In the genomic region with DNA sequence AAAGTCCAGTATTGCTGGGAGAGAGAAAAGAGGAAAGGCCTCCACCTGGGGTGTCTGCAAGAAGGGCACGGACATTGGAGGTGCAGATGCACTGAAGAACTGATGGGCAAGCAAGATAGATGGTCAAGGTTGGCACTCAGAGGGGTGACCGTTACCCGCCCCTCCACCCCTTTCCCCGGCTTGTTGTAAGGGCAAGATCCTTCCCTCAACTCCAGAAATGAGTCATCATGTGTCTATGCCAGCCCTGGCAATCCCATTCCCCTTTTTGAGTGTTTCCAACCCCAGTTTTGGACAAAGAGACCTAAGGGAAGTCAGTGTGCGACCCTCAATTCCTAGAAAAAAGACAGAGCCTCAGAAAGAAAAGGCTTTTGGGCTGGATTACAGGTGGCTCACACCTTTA, we compare ENCODE assay signal across 13 cellular contexts. TPM values are rescaled to one million over a fixed set of nuclear protein-coding genes. Genes with fewer than 3 reads are reported as not detected.
DNase-seq lines count a peak whose midpoint lies in the region; ATAC-seq, FAIRE-seq and TF ChIP-seq lines count a peak whose summit lies in the region.
"Had no signal": no experiment of that assay in that cellular context is flagged by ENCODE, and none has a peak within 500 bp of the region (broad histone marks: within the 10 kb centered on the region; RNA-seq: fewer than 3 reads in every experiment).

No MANE protein-coding gene starts in this region.

- BruUV-seq in IMR-90 (replicated peaks; lab: Mats Ljungman, UMichigan) = no TSS peak
- no TSS peak for BruUV-seq in mammary epithelial cell (replicated peaks; lab: Mats Ljungman, UMichigan)

- H3K79me1 ChIP-seq in IMR-90 (ENCODE audit: low read depth in 1 of 2, low read length in 2 of 2) = no peaks in the 10 kb centered on the region

- POLR2A ChIA-PET in A549 (lab: Yijun Ruan, JAX) = interaction anchor here (1.3 to 3.1 kb wide), 2 partner anchors 35 to 59 kb away, joined by 9 to 46 read pairs; partner anchors contain the start of genes ATP6V1G1 and TMEM268
- POLR2A ChIA-PET in IMR-90 (lab: Charles Lee; ENCODE audit: unreplicated experiment) = no interaction called here

- peak overlapping the region; percentile 93 for H2BK120ac ChIP-seq in IMR-90 (ENCODE audit: low read depth, low read length)

- TF ChIP-seq RAD21 in A549 (conservative IDR thresholded peaks at IDR 0.05 in 1 of 2, IDR thresholded peaks at IDR 0.05 in 1 of 2) = no peak
- TF ChIP-seq RAD21 in IMR-90 (IDR thresholded peaks at IDR 0.05; ENCODE audit: low read length) = no peak

- intact Hi-C loops in IMR-90 (cut with micrococcal nuclease) = no loop called here
- intact Hi-C loops in mammary epithelial cell (cut with micrococcal nuclease) = loop anchor here (1.0 to 5.0 kb wide), 3 partner anchors 35 to 65 kb away; partner anchors contain the start of genes ATP6V1G1 and WHRN

- peak overlapping the region; percentile 43 for H4K91ac ChIP-seq in IMR-90 (ENCODE audit: insufficient read depth, low read depth, low read length)

- no peak overlapping the region for H3K56ac ChIP-seq in IMR-90 (ENCODE audit: extremely low read depth, insufficient read depth, low read length)

- dilution Hi-C loops in IMR-90 (cut with HindIII; ENCODE audit: low sequenced_read_pairs, unreplicated experiment) (no loop called here), mammary epithelial cell (cut with HindIII; ENCODE audit: low sequenced_read_pairs) (no loop called here)

- DNase-seq in A549 (ENCODE audit: low read depth in 1 of 2, low spot score in 1 of 2) (no peak), IMR-90 (peak; percentile 6), mammary epithelial cell (peak; percentile 32), left lobe of liver (ENCODE audit: low spot score) (peak; percentile 21), hippocampal formation (lab: John Stamatoyannopoulos, UW) (no peak), foreskin fibroblast (no peak)
- DNase-seq: activated CD4-positive, alpha-beta T cell treated with anti-CD3 and anti-CD28 coated beads, Interleukin-2, amount 50 U/mL, for 1 hour; CD8-positive, alpha-beta T cell; NCI-H187 treated with DMSO at 0.1 percent for 48 hours; NCI-H524 treated with DMSO at 0.1 percent for 48 hours had no signal

- WGBS in A549 (ENCODE audit: missing lambda C conversion rate) = 78% methylated on average over 5 of the region's 5 CpGs
- WGBS in IMR-90 (ENCODE audit: extremely low coverage in 2 of 2, insufficient read length in 1 of 2), 2 experiments = 100% methylated on average over 1 of the region's 5 CpGs; no CpG with 5 or more reads in 1 of the 2 experiments
- WGBS in mammary epithelial cell (ENCODE audit: low coverage, missing lambda C conversion rate) = 86% methylated on average over 5 of the region's 5 CpGs

- H3K4me3 ChIP-seq in A549 = no peak overlapping the region
- no peak overlapping the region for H3K4me3 ChIP-seq in IMR-90 (ENCODE audit: insufficient read depth, low read depth, low read length)
- H3K4me3 ChIP-seq in mammary epithelial cell (replicated peaks in 1 of 3; ENCODE audit: insufficient read depth in 1 of 3, low read depth in 2 of 3, low read length in 3 of 3) = no peak overlapping the region
- H3K4me3 ChIP-seq in foreskin fibroblast (ENCODE audit: low read depth in 1 of 2, low read length in 2 of 2) = no peak overlapping the region
- H3K4me3 ChIP-seq: ascending aorta had no signal

- H3K27me3 ChIP-seq in IMR-90 (ENCODE audit: control insufficient read depth, insufficient read depth, low read length) (no peaks in the 10 kb centered on the region), mammary epithelial cell (ENCODE audit: insufficient read depth, low read length) (no peaks in the 10 kb centered on the region)
- H3K27me3 ChIP-seq: ascending aorta had no signal

- H4K20me1 ChIP-seq in IMR-90 (ENCODE audit: insufficient read depth, low read length) (no peaks in the 10 kb centered on the region), mammary epithelial cell (ENCODE audit: insufficient read depth, low read length) (no peaks in the 10 kb centered on the region)

- H3K23ac ChIP-seq in IMR-90 (ENCODE audit: low read depth, low read length) = peak overlapping the region; percentile 75; the same call in 1 of the 2 replicates

- no peak for TF ChIP-seq EP300 in A549 (IDR thresholded peaks at IDR 0.05)

- peak; percentile 6 to 10; a peak in 3 of 6 replicates for ATAC-seq in A549
- no peak for ATAC-seq in IMR-90 (ENCODE audit: low read depth)
- no peak for ATAC-seq in left lobe of liver
- ATAC-seq in HG03520 (IDR thresholded peaks at IDR 0.05; ENCODE audit: unreplicated experiment) = no peak
- no peak for ATAC-seq in GM19023 (IDR thresholded peaks at IDR 0.05; ENCODE audit: unreplicated experiment)
- ATAC-seq: CD8-positive, alpha-beta T cell had no signal

- peak overlapping the region; percentile 83 for H3K4ac ChIP-seq in IMR-90 (ENCODE audit: low read depth, low read length)

- H2AFZ ChIP-seq in IMR-90 (replicated peaks; ENCODE audit: low read length, poor library complexity) (no peak overlapping the region), mammary epithelial cell (ENCODE audit: low read depth, low read length) (peak overlapping the region; percentile 29)

- H3K4me1 ChIP-seq in A549 (peaks cover 21% of the 10 kb centered on the region), IMR-90 (ENCODE audit: control insufficient read depth, insufficient read depth, low read length) (peaks cover 3% of the 10 kb centered on the region), mammary epithelial cell (ENCODE audit: insufficient read depth, low read length) (peaks cover 22% of the 10 kb centered on the region)
- H3K4me1 ChIP-seq: ascending aorta had no signal

- peaks cover 10% of the 10 kb centered on the region for H3K9me1 ChIP-seq in IMR-90 (ENCODE audit: insufficient read depth, low read length)

- H3K4me2 ChIP-seq in A549 (peak overlapping the region; percentile 67), IMR-90 (ENCODE audit: low read depth, low read length) (no peak overlapping the region), mammary epithelial cell (ENCODE audit: insufficient read depth, low read depth, low read length) (peak overlapping the region; percentile 75)

- in situ Hi-C loops in IMR-90 (cut with MboI; ENCODE audit: low sequenced_read_pairs) (no loop called here), mammary epithelial cell (cut with MboI; ENCODE audit: low sequenced_read_pairs in 2 of 2) (no loop called here)

- H3K14ac ChIP-seq in IMR-90 (replicated peaks; ENCODE audit: low read depth, low read length) = peak overlapping the region; percentile 77; the same call in 1 of the 2 replicates

- peak overlapping the region; percentile 70; the same call in 1 of the 2 replicates for H2AK5ac ChIP-seq in IMR-90 (ENCODE audit: low read depth, low read length)

- CTCF ChIA-PET in A549 (lab: Yijun Ruan, JAX) (no interaction called here), IMR-90 (lab: Yijun Ruan, JAX) (no interaction called here), mammary epithelial cell (lab: Charles Lee; ENCODE audit: low non-redundant PET) (no interaction called here)

- no peaks in the 10 kb centered on the region for H3K36me3 ChIP-seq in IMR-90 (ENCODE audit: control insufficient read depth, insufficient read depth, low read length)
- H3K36me3 ChIP-seq in mammary epithelial cell (ENCODE audit: insufficient read depth, low read length) = no peaks in the 10 kb centered on the region
- H3K36me3 ChIP-seq: ascending aorta had no signal

- H3K27ac ChIP-seq in A549 (peak overlapping the region; percentile 73 to 86), IMR-90 (ENCODE audit: insufficient read depth, low read length) (peak overlapping the region; percentile 61), mammary epithelial cell (ENCODE audit: insufficient read depth, low read depth, low read length) (peak overlapping the region; percentile 96)
- H3K27ac ChIP-seq: ascending aorta had no signal

- no peaks in the 10 kb centered on the region for H3K9me3 ChIP-seq in A549
- 0 out of 2 replicates have a peak, but pooled peaks cover 3% of the 10 kb centered on the region for H3K9me3 ChIP-seq in IMR-90 (ENCODE audit: control insufficient read depth, insufficient read depth, low read length)
- no peaks in the 10 kb centered on the region for H3K9me3 ChIP-seq in mammary epithelial cell (replicated peaks; ENCODE audit: insufficient read depth, low read length)
- H3K9me3 ChIP-seq: ascending aorta had no signal

- peak overlapping the region; percentile 92 for H2BK20ac ChIP-seq in IMR-90 (ENCODE audit: low read depth, low read length)

- peak overlapping the region; percentile 48 for H2AK9ac ChIP-seq in IMR-90 (replicated peaks; ENCODE audit: low read depth, low read length, poor library complexity)

- H4K8ac ChIP-seq in IMR-90 (ENCODE audit: low read depth in 2 of 2, low read length in 2 of 2) = peak overlapping the region in 1 of 2 experiments; percentile 59; a peak in 1 of 4 replicates

- peak overlapping the region; percentile 69 for H2BK5ac ChIP-seq in IMR-90 (ENCODE audit: low read depth, low read length, poor library complexity, severe bottlenecking)

- TF ChIP-seq CTCF in A549 (IDR thresholded peaks at IDR 0.05) (no peak), IMR-90 (conservative IDR thresholded peaks at IDR 0.05; ENCODE audit: low read depth, low read length) (no peak), mammary epithelial cell (conservative IDR thresholded peaks at IDR 0.05 in 1 of 2, IDR thresholded peaks at IDR 0.05 in 1 of 2; ENCODE audit: extremely low read depth in 1 of 2, insufficient read depth in 1 of 2, low read depth in 1 of 2, low read length in 2 of 2) (no peak), foreskin fibroblast (IDR thresholded peaks at IDR 0.05; ENCODE audit: low read depth, low read length) (no peak)

- no peak overlapping the region for H4K5ac ChIP-seq in IMR-90 (ENCODE audit: low read depth, low read length)

- H3K18ac ChIP-seq in IMR-90 (ENCODE audit: low read depth, low read length) = 0 out of 2 replicates have a peak overlapping the region, but pooled peaks have one; percentile 13

- TF ChIP-seq POLR2A in A549 (IDR thresholded peaks at IDR 0.05; ENCODE audit: low read length) (no peak), IMR-90 (IDR thresholded peaks at IDR 0.05; ENCODE audit: low read depth, low read length) (no peak)

- no peak for FAIRE-seq in A549 (lab: Jason Lieb, UNC)

- peak overlapping the region; percentile 38; the same call in 1 of the 3 replicates for H2BK15ac ChIP-seq in IMR-90 (ENCODE audit: low read depth, low read length)

- H3K9ac ChIP-seq in IMR-90 (ENCODE audit: low read depth, low read length) (no peak overlapping the region), mammary epithelial cell (ENCODE audit: insufficient read depth, low read length) (peak overlapping the region; percentile 44)

- no peaks in the 10 kb centered on the region for H3K79me2 ChIP-seq in mammary epithelial cell (ENCODE audit: insufficient read depth, low read length)

RNA-seq across cellular contexts. Expression of gene ATP6V1G1, which starts 34.9 kb away (rescaled TPM):
- polyA plus RNA-seq in A549 (2011; rRNA removed) (143 and 168 TPM in 2 replicates), A549 (2017; fragmentation: RNase III; extraction: RNeasy Plus Mini Kit Qiagen cat#74134 plus additional on column Dnase treatment) (96.7 to 115 TPM (median 111 TPM) in 3 replicates), IMR-90 (2012; rRNA removed) (64.2 and 70.9 TPM in 2 replicates), mammary epithelial cell (102 TPM)
- polyA plus RNA-seq in A549 (2012; cell fraction: cytosol; rRNA removed) = 65.5 and 79.0 TPM in 2 replicates
- 17.6 and 34.1 TPM in 2 replicates for polyA plus RNA-seq in A549 (2012; cell fraction: nucleus; rRNA removed)
- 22.3 and 24.8 TPM in 2 replicates for polyA minus RNA-seq in A549 (2011; rRNA and poly(A)+ RNA removed)
- total RNA-seq in IMR-90 (2012; rRNA removed) (52.0 and 80.3 TPM in 2 replicates), mammary epithelial cell (100 to 1,000 TPM in 1 of 2 donors, 10 to 100 TPM in 1; 99.6 to 130 TPM), left lobe of liver (34.1 TPM)
- polyA plus RNA-seq in IMR-90 (2012; cell fraction: cytosol; rRNA removed) = 50.4 and 105 TPM in 2 replicates
- 11.9 and 40.1 TPM in 2 replicates for polyA plus RNA-seq in IMR-90 (2012; cell fraction: nucleus; rRNA removed; ENCODE audit: low replicate concordance)
- polyA minus RNA-seq in mammary epithelial cell = 84.9 TPM

RNA-seq across cellular contexts. Expression of gene WHRN, which starts 47.4 kb away (rescaled TPM):
- 1.2 and 1.5 TPM in 2 replicates for polyA plus RNA-seq in A549 (2011; rRNA removed)
- 2.1 and 3.1 TPM in 2 replicates for polyA plus RNA-seq in A549 (2012; cell fraction: cytosol; rRNA removed)
- polyA plus RNA-seq in A549 (2012; cell fraction: nucleus; rRNA removed) = 12.6 and 13.9 TPM in 2 replicates
- polyA plus RNA-seq in A549 (2017; fragmentation: RNase III; extraction: RNeasy Plus Mini Kit Qiagen cat#74134 plus additional on column Dnase treatment) = 2.7 to 3.2 TPM (median 2.9 TPM) in 3 replicates
- polyA minus RNA-seq in A549 (2011; rRNA and poly(A)+ RNA removed) = 1.3 and 2.1 TPM in 2 replicates
- 0.18 and 0.28 TPM in 2 replicates for total RNA-seq in IMR-90 (2012; rRNA removed)
- 2.6 and 2.8 TPM in 2 replicates for polyA plus RNA-seq in IMR-90 (2012; rRNA removed)
- polyA plus RNA-seq in IMR-90 (2012; cell fraction: cytosol; rRNA removed) = 1.3 and 2.8 TPM in 2 replicates
- polyA plus RNA-seq in IMR-90 (2012; cell fraction: nucleus; rRNA removed; ENCODE audit: low replicate concordance) = 14.2 and 20.9 TPM in 2 replicates
- total RNA-seq in mammary epithelial cell = 1 to 10 TPM; 3.2 to 9.7 TPM
- polyA plus RNA-seq in mammary epithelial cell = 1.9 TPM
- 5.3 TPM for polyA minus RNA-seq in mammary epithelial cell
- total RNA-seq in left lobe of liver = 2.8 TPM

RNA-seq across cellular contexts. Expression of gene TMEM268, which starts 58.4 kb away (rescaled TPM):
- polyA plus RNA-seq in A549 (2011; rRNA removed) = 29.9 and 32.1 TPM in 2 replicates
- polyA plus RNA-seq in A549 (2012; cell fraction: cytosol; rRNA removed) = 8.3 and 11.4 TPM in 2 replicates
- polyA plus RNA-seq in A549 (2012; cell fraction: nucleus; rRNA removed) = 6.9 and 9.0 TPM in 2 replicates
- 8.4 to 9.5 TPM (median 9.0 TPM) in 3 replicates for polyA plus RNA-seq in A549 (2017; fragmentation: RNase III; extraction: RNeasy Plus Mini Kit Qiagen cat#74134 plus additional on column Dnase treatment)
- polyA minus RNA-seq in A549 (2011; rRNA and poly(A)+ RNA removed) = 28.3 and 35.3 TPM in 2 replicates
- 2.7 and 2.8 TPM in 2 replicates for total RNA-seq in IMR-90 (2012; rRNA removed)
- 3.7 and 4.9 TPM in 2 replicates for polyA plus RNA-seq in IMR-90 (2012; rRNA removed)
- 3.1 and 3.8 TPM in 2 replicates for polyA plus RNA-seq in IMR-90 (2012; cell fraction: cytosol; rRNA removed)
- polyA plus RNA-seq in IMR-90 (2012; cell fraction: nucleus; rRNA removed; ENCODE audit: low replicate concordance) = 3.9 and 7.1 TPM in 2 replicates
- total RNA-seq in mammary epithelial cell = 10 to 100 TPM in 1 of 2 donors, 1 to 10 TPM in 1; 9.3 to 13.2 TPM
- 5.6 TPM for polyA plus RNA-seq in mammary epithelial cell
- 4.6 TPM for polyA minus RNA-seq in mammary epithelial cell
- total RNA-seq in left lobe of liver = 4.8 TPM

Comparison
In these comparisons a context has a peak if more than half of its experiments do, and no peak if none do; other contexts are left out.
1. ATAC-seq: peak in A549 (2 of 2); none in IMR-90 (single experiment), left lobe of liver (single experiment), HG03520 (single experiment) and GM19023 (single experiment).
2. DNase-seq: peak in IMR-90 (single experiment), mammary epithelial cell (single experiment) and left lobe of liver (single experiment); none in A549 (0 of 2), hippocampal formation (0 of 2) and foreskin fibroblast (0 of 2).
3. Peak in every context shown above with its lines, with median percentiles within 50 percentile points of each other: H3K27ac ChIP-seq.